Comparison of ENCODE assay signal across 8 cellular contexts in the genomic region with DNA sequence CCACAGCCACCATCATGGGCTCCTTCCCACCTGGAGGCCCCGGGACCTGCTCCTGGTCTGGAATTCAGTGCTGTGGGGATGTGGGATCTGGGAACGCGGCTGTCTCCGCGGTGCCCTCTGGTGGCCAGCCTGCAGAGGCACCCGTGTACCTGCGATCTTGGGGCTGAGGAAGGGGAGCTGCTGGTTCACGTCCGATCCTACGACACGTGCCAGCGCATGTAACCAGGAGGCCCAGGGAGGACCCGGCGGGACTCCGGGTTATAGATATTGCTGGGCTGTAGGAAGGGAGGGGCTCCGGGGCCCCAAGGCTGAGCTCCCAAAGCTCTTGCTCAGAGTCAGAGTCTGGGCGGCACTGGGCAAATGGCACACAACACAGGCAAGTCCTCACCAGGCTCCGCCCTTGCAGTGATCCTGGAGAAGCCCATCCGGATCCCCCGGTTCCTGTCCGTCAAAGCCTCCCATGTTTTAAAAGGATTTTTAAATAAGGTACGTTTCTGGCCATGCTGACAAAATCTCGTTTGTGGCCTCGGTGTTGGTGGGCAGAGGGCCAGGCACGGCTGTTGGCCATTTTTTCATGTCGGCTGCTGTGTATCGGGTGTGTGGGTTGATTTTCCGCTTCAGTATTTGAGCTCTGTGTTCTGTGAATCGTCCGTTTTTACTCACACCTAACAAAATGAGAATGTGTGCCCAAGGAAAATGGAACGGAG. TPM values are rescaled to one million over a fixed set of nuclear protein-coding genes. Genes with fewer than 3 reads are reported as not detected.
DNase-seq lines count a peak whose midpoint lies in the region; ATAC-seq and TF ChIP-seq lines count a peak whose summit lies in the region.

No MANE protein-coding gene starts in this region.

- H3K4me3 Mint-ChIP-seq in activated T-helper 17 cell treated with anti-CD3 and anti-CD28 coated beads, Interleukin-2, amount 50 U/mL, for 72 hours: peak overlapping the region; percentile 61

- no peaks in the 10 kb centered on the region for H3K27me3 ChIP-seq in BLaER1 treated with 17β-estradiol and CSF1 and Interleukin-3, amounts not matched to agents 10 nM and 100 nM
- H3K27me3 ChIP-seq in foreskin keratinocyte (no peaks in the 10 kb centered on the region), neutrophil (no peaks in the 10 kb centered on the region)

- peaks cover 0 to 59% (median 0%) of the 10 kb centered on the region in 11 experiments; a peak in 8 of 22 replicates for H4K20me1 ChIP-seq in BLaER1 treated with 17β-estradiol and CSF1 and Interleukin-3, amounts not matched to agents 10 nM and 100 nM

- H3K4me1 Mint-ChIP-seq in activated T-helper 17 cell treated with anti-CD3 and anti-CD28 coated beads, Interleukin-2, amount 50 U/mL, for 72 hours: no peaks in the 10 kb centered on the region

- H3K27ac Mint-ChIP-seq in activated T-helper 17 cell treated with anti-CD3 and anti-CD28 coated beads, Interleukin-2, amount 50 U/mL, for 72 hours: no peak overlapping the region

- no peaks in the 10 kb centered on the region for H3K9me3 ChIP-seq in BLaER1 treated with 17β-estradiol and CSF1 and Interleukin-3, amounts not matched to agents 10 nM and 100 nM (replicated peaks in 1 of 11)
- H3K9me3 ChIP-seq in neutrophil: no peaks in the 10 kb centered on the region

- peak; percentile 87 for TF ChIP-seq CTCF in foreskin keratinocyte (conservative IDR thresholded peaks at IDR 0.05)
- peak; percentile 89 for TF ChIP-seq CTCF in neutrophil (IDR thresholded peaks at IDR 0.05)

- H3K9ac ChIP-seq in BLaER1 treated with 17β-estradiol and CSF1 and Interleukin-3, amounts not matched to agents 10 nM and 100 nM: peak overlapping the region in 6 of 11 experiments; percentile 6 to 37 (median 22); a peak in 4 of 22 replicates

- no peaks in the 10 kb centered on the region for H3K36me3 Mint-ChIP-seq in activated T-helper 17 cell treated with anti-CD3 and anti-CD28 coated beads, Interleukin-2, amount 50 U/mL, for 72 hours (ENCODE audit: low read depth)

- H3K4me2 ChIP-seq in BLaER1 treated with 17β-estradiol and CSF1 and Interleukin-3, amounts not matched to agents 10 nM and 100 nM: peak overlapping the region; percentile 35 to 75 (median 55)

- no peaks in the 10 kb centered on the region for H3K27me3 Mint-ChIP-seq in activated T-helper 17 cell treated with anti-CD3 and anti-CD28 coated beads, Interleukin-2, amount 50 U/mL, for 72 hours

- H3K4me1 ChIP-seq in BLaER1 treated with 17β-estradiol and CSF1 and Interleukin-3, amounts not matched to agents 10 nM and 100 nM: peaks cover 6 to 17% (median 13%) of the 10 kb centered on the region in 10 experiments; a peak in 16 of 20 replicates
- no peaks in the 10 kb centered on the region for H3K4me1 ChIP-seq in foreskin keratinocyte
- H3K4me1 ChIP-seq in neutrophil (ENCODE audit: control insufficient read depth in 1 of 2, insufficient read depth in 1 of 2, low read depth in 1 of 2, low read length in 1 of 2): peaks cover 14 to 22% of the 10 kb centered on the region in 2 experiments

- peak; percentile 85 for ATAC-seq in activated T-helper 17 cell treated with anti-CD3 and anti-CD28 coated beads, Interleukin-2, amount 50 U/mL, for 72 hours (replicated peaks)
- ATAC-seq in foreskin keratinocyte: peak; percentile 76
- no peak for ATAC-seq in GM21825 (IDR thresholded peaks at IDR 0.05; ENCODE audit: unreplicated experiment)
- no peak for ATAC-seq in HG02884 (IDR thresholded peaks at IDR 0.05; ENCODE audit: unreplicated experiment)

- peak overlapping the region in 2 of 11 experiments; percentile 4 to 40; a peak in 2 of 22 replicates for H3K27ac ChIP-seq in BLaER1 treated with 17β-estradiol and CSF1 and Interleukin-3, amounts not matched to agents 10 nM and 100 nM
- H3K27ac ChIP-seq in foreskin keratinocyte (no peak overlapping the region), neutrophil (peak overlapping the region; percentile 70)

- no peaks in the 10 kb centered on the region for H3K9me3 Mint-ChIP-seq in activated T-helper 17 cell treated with anti-CD3 and anti-CD28 coated beads, Interleukin-2, amount 50 U/mL, for 72 hours

- peaks cover 0 to 80% (median 44%) of the 10 kb centered on the region in 11 experiments; a peak in 13 of 22 replicates for H3K36me3 ChIP-seq in BLaER1 treated with 17β-estradiol and CSF1 and Interleukin-3, amounts not matched to agents 10 nM and 100 nM
- peaks cover 36% of the 10 kb centered on the region for H3K36me3 ChIP-seq in neutrophil

- DNase-seq in H4 (ENCODE audit: low spot score): peak; percentile 65
- peak; percentile 51 for DNase-seq in NCI-H69 (lab: John Stamatoyannopoulos, UW)
- peak; percentile 21 to 48 for DNase-seq in foreskin keratinocyte

- H3K4me3 ChIP-seq in BLaER1 treated with 17β-estradiol and CSF1 and Interleukin-3, amounts not matched to agents 10 nM and 100 nM: no peak overlapping the region
- H3K4me3 ChIP-seq in neutrophil (ENCODE audit: low read depth in 1 of 2, low read length in 1 of 2): peak overlapping the region; percentile 46 to 57

RNA-seq across cellular contexts. Expression of gene FAAP20, which starts 20.1 kb away (rescaled TPM):
- 24.5 and 28.5 TPM in 2 replicates for total RNA-seq in H4 (2014; rRNA removed; shearing (Covaris generic))
- 10 to 100 TPM; 56.7 to 68.3 TPM for total RNA-seq in activated T-helper 17 cell treated with anti-CD3 and anti-CD28 coated beads, Interleukin-2, amount 50 U/mL, for 72 hours
- total RNA-seq in foreskin keratinocyte: 30.3 and 32.0 TPM in 2 replicates
- polyA plus RNA-seq in foreskin keratinocyte: 82.5 and 103 TPM in 2 replicates

RNA-seq across cellular contexts. Expression of gene SKI, which starts 53.6 kb away (rescaled TPM):
- total RNA-seq in H4 (2014; rRNA removed; shearing (Covaris generic)): 3.3 and 172 TPM in 2 replicates
- total RNA-seq in activated T-helper 17 cell treated with anti-CD3 and anti-CD28 coated beads, Interleukin-2, amount 50 U/mL, for 72 hours: 10 to 100 TPM; 39.5 to 52.1 TPM
- total RNA-seq in foreskin keratinocyte: 23.8 and 24.6 TPM in 2 replicates
- 9.3 and 10.7 TPM in 2 replicates for polyA plus RNA-seq in foreskin keratinocyte

Comparison
In these comparisons a context has a peak if more than half of its experiments do, and no peak if none do; other contexts are left out.
1. H3K4me3 ChIP-seq: peak in neutrophil (2 of 2); none in BLaER1 treated with 17β-estradiol and CSF1 and Interleukin-3, amounts not matched to agents 10 nM and 100 nM (0 of 10).
2. ATAC-seq: peak in activated T-helper 17 cell treated with anti-CD3 and anti-CD28 coated beads, Interleukin-2, amount 50 U/mL, for 72 hours (single experiment) and foreskin keratinocyte (single experiment); none in GM21825 (single experiment) and HG02884 (single experiment).
3. Peak in every context shown above with its lines, with median percentiles within 50 percentile points of each other: DNase-seq.